1 cellular context compared by ENCODE assay signal in genomic region chr17:65560628-65561371, GRCh38.
TF ChIP-seq lines count a peak whose summit lies in the region.

No MANE protein-coding gene starts in this region.

TF ChIP-seq in HepG2, 621 proteins besides CTCF, POLR2A, EP300 and RAD21 (continued from another document and continues in another):
- 0 out of 2 replicates have a peak, but pooled peaks have one; percentile 27 for TF ChIP-seq TFDP2 (CRISPR knock-in tag; IDR thresholded peaks at IDR 0.05)
- 0 out of 2 replicates have a peak, but pooled peaks have one; percentile 19 for TF ChIP-seq TGIF2 (CRISPR knock-in tag; IDR thresholded peaks at IDR 0.05)
- TF ChIP-seq FOXO1 (CRISPR knock-in tag; IDR thresholded peaks at IDR 0.05) = peak; percentile 57
- peak; percentile 51; the same call in 1 of the 2 replicates for TF ChIP-seq SMAD3 (CRISPR knock-in tag; IDR thresholded peaks at IDR 0.05)
- 0 out of 2 replicates have a peak, but pooled peaks have one; percentile 18 for TF ChIP-seq ZNF589 (CRISPR knock-in tag; conservative IDR thresholded peaks at IDR 0.05)
- 0 out of 2 replicates have a peak, but pooled peaks have one; percentile 1 for TF ChIP-seq ZNF12 (CRISPR knock-in tag; IDR thresholded peaks at IDR 0.05)
- TF ChIP-seq, protein P1, sequence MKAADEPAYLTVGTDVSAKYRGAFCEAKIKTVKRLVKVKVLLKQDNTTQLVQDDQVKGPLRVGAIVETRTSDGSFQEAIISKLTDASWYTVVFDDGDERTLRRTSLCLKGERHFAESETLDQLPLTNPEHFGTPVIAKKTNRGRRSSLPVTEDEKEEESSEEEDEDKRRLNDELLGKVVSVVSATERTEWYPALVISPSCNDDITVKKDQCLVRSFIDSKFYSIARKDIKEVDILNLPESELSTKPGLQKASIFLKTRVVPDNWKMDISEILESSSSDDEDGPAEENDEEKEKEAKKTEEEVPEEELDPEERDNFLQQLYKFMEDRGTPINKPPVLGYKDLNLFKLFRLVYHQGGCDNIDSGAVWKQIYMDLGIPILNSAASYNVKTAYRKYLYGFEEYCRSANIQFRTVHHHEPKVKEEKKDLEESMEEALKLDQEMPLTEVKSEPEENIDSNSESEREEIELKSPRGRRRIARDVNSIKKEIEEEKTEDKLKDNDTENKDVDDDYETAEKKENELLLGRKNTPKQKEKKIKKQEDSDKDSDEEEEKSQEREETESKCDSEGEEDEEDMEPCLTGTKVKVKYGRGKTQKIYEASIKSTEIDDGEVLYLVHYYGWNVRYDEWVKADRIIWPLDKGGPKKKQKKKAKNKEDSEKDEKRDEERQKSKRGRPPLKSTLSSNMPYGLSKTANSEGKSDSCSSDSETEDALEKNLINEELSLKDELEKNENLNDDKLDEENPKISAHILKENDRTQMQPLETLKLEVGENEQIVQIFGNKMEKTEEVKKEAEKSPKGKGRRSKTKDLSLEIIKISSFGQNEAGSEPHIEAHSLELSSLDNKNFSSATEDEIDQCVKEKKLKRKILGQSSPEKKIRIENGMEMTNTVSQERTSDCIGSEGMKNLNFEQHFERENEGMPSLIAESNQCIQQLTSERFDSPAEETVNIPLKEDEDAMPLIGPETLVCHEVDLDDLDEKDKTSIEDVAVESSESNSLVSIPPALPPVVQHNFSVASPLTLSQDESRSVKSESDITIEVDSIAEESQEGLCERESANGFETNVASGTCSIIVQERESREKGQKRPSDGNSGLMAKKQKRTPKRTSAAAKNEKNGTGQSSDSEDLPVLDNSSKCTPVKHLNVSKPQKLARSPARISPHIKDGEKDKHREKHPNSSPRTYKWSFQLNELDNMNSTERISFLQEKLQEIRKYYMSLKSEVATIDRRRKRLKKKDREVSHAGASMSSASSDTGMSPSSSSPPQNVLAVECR (CRISPR knock-in tag; IDR thresholded peaks at IDR 0.05; ENCODE audit: borderline replicate concordance) = peak; percentile 13; the same call in 1 of the 2 replicates
- TF ChIP-seq HNRNPL (IDR thresholded peaks at IDR 0.05; ENCODE audit: low read depth, low read length) = 0 out of 2 replicates have a peak, but pooled peaks have one; percentile 66
- 0 out of 2 replicates have a peak, but pooled peaks have one; percentile 11 for TF ChIP-seq PRDM10 (CRISPR knock-in tag; IDR thresholded peaks at IDR 0.05; ENCODE audit: low read depth)
- TF ChIP-seq, protein P2, sequence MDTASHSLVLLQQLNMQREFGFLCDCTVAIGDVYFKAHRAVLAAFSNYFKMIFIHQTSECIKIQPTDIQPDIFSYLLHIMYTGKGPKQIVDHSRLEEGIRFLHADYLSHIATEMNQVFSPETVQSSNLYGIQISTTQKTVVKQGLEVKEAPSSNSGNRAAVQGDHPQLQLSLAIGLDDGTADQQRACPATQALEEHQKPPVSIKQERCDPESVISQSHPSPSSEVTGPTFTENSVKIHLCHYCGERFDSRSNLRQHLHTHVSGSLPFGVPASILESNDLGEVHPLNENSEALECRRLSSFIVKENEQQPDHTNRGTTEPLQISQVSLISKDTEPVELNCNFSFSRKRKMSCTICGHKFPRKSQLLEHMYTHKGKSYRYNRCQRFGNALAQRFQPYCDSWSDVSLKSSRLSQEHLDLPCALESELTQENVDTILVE (CRISPR knock-in tag; IDR thresholded peaks at IDR 0.05) = peak; percentile 35; the same call in 1 of the 2 replicates
- TF ChIP-seq, protein P3, sequence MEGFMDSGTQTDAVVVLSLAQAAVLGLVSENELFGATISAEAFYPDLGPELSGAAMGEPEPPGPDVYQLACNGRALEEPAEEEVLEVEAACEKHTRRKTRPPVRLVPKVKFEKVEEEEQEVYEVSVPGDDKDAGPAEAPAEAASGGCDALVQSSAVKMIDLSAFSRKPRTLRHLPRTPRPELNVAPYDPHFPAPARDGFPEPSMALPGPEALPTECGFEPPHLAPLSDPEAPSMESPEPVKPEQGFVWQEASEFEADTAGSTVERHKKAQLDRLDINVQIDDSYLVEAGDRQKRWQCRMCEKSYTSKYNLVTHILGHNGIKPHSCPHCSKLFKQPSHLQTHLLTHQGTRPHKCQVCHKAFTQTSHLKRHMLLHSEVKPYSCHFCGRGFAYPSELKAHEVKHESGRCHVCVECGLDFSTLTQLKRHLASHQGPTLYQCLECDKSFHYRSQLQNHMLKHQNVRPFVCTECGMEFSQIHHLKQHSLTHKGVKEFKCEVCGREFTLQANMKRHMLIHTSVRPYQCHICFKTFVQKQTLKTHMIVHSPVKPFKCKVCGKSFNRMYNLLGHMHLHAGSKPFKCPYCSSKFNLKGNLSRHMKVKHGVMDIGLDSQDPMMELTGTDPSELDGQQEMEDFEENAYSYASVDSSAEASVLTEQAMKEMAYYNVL (CRISPR knock-in tag; IDR thresholded peaks at IDR 0.05; ENCODE audit: borderline replicate concordance) = no peak
- TF ChIP-seq, protein P4, sequence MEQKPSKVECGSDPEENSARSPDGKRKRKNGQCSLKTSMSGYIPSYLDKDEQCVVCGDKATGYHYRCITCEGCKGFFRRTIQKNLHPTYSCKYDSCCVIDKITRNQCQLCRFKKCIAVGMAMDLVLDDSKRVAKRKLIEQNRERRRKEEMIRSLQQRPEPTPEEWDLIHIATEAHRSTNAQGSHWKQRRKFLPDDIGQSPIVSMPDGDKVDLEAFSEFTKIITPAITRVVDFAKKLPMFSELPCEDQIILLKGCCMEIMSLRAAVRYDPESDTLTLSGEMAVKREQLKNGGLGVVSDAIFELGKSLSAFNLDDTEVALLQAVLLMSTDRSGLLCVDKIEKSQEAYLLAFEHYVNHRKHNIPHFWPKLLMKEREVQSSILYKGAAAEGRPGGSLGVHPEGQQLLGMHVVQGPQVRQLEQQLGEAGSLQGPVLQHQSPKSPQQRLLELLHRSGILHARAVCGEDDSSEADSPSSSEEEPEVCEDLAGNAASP (CRISPR knock-in tag; IDR thresholded peaks at IDR 0.05; ENCODE audit: borderline replicate concordance) = peak; percentile 44; the same call in 1 of the 2 replicates
- TF ChIP-seq, protein P5, sequence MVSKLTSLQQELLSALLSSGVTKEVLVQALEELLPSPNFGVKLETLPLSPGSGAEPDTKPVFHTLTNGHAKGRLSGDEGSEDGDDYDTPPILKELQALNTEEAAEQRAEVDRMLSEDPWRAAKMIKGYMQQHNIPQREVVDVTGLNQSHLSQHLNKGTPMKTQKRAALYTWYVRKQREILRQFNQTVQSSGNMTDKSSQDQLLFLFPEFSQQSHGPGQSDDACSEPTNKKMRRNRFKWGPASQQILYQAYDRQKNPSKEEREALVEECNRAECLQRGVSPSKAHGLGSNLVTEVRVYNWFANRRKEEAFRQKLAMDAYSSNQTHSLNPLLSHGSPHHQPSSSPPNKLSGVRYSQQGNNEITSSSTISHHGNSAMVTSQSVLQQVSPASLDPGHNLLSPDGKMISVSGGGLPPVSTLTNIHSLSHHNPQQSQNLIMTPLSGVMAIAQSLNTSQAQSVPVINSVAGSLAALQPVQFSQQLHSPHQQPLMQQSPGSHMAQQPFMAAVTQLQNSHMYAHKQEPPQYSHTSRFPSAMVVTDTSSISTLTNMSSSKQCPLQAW (CRISPR knock-in tag; IDR thresholded peaks at IDR 0.05) = no peak
- TF ChIP-seq BHLHE40 (IDR thresholded peaks at IDR 0.05; ENCODE audit: low read length) = 0 out of 2 replicates have a peak, but pooled peaks have one; percentile 40
- TF ChIP-seq POLR2G (IDR thresholded peaks at IDR 0.05; ENCODE audit: low read depth, low read length) = peak; percentile 91
- 0 out of 2 replicates have a peak, but pooled peaks have one; percentile 23 for TF ChIP-seq ZNF317 (CRISPR knock-in tag; IDR thresholded peaks at IDR 0.05)
- peak in 1 of 2 experiments; percentile 30; a peak in 1 of 4 replicates for TF ChIP-seq KLF16 (CRISPR knock-in tag; IDR thresholded peaks at IDR 0.05)
- TF ChIP-seq ZBTB14 (CRISPR knock-in tag; IDR thresholded peaks at IDR 0.05) = 0 out of 2 replicates have a peak, but pooled peaks have one; percentile 26
- TF ChIP-seq GFI1 (CRISPR knock-in tag; IDR thresholded peaks at IDR 0.05; ENCODE audit: borderline replicate concordance) = peak; percentile 51; the same call in 1 of the 2 replicates
- no peak for TF ChIP-seq ZNF383 (CRISPR knock-in tag; IDR thresholded peaks at IDR 0.05; ENCODE audit: borderline replicate concordance)
- peak; percentile 30; the same call in 1 of the 2 replicates for TF ChIP-seq KDM5A (IDR thresholded peaks at IDR 0.05; ENCODE audit: borderline replicate concordance, low read length)
- 0 out of 2 replicates have a peak, but pooled peaks have one; percentile 25 for TF ChIP-seq ZNF576 (CRISPR knock-in tag; IDR thresholded peaks at IDR 0.05)
- no peak for TF ChIP-seq NONO (IDR thresholded peaks at IDR 0.05)
- 0 out of 2 replicates have a peak, but pooled peaks have one; percentile 9 for TF ChIP-seq NONO (CRISPR knock-in tag; conservative IDR thresholded peaks at IDR 0.05)
- TF ChIP-seq MTF1 (CRISPR knock-in tag; IDR thresholded peaks at IDR 0.05) = 0 out of 2 replicates have a peak, but pooled peaks have one; percentile 25
- TF ChIP-seq BRD4 (CRISPR knock-in tag; IDR thresholded peaks at IDR 0.05) = no peak
- TF ChIP-seq, protein P6, sequence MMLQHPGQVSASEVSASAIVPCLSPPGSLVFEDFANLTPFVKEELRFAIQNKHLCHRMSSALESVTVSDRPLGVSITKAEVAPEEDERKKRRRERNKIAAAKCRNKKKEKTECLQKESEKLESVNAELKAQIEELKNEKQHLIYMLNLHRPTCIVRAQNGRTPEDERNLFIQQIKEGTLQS (CRISPR knock-in tag; IDR thresholded peaks at IDR 0.05) = 0 out of 2 replicates have a peak, but pooled peaks have one; percentile 29
- TF ChIP-seq ZFAT (CRISPR knock-in tag; conservative IDR thresholded peaks at IDR 0.05) = no peak
- no peak for TF ChIP-seq ZKSCAN1 (IDR thresholded peaks at IDR 0.05; ENCODE audit: low read length)
- TF ChIP-seq ZFY (CRISPR knock-in tag; IDR thresholded peaks at IDR 0.05) = peak; percentile 66
- TF ChIP-seq NCOR1 (IDR thresholded peaks at IDR 0.05; ENCODE audit: borderline replicate concordance, low read length) = peak; percentile 49; the same call in 1 of the 2 replicates
- peak; percentile 59; the same call in 1 of the 2 replicates for TF ChIP-seq ZNF691 (CRISPR knock-in tag; IDR thresholded peaks at IDR 0.05; ENCODE audit: borderline replicate concordance, low read depth)
- peak; percentile 56; the same call in 1 of the 2 replicates for TF ChIP-seq ZC3H4 (CRISPR knock-in tag; IDR thresholded peaks at IDR 0.05; ENCODE audit: borderline replicate concordance)
- peak; percentile 25; the same call in 1 of the 2 replicates for TF ChIP-seq KDM3A (CRISPR knock-in tag; IDR thresholded peaks at IDR 0.05; ENCODE audit: low read depth)
- TF ChIP-seq HMG20B (CRISPR knock-in tag; conservative IDR thresholded peaks at IDR 0.05) = 0 out of 2 replicates have a peak, but pooled peaks have one; percentile 11
- peak; percentile 31 for TF ChIP-seq ZNF430 (CRISPR knock-in tag; IDR thresholded peaks at IDR 0.05)
- no peak for TF ChIP-seq POLR2AphosphoS2 (IDR thresholded peaks at IDR 0.05; ENCODE audit: low read depth, low read length)
- TF ChIP-seq, protein P7, sequence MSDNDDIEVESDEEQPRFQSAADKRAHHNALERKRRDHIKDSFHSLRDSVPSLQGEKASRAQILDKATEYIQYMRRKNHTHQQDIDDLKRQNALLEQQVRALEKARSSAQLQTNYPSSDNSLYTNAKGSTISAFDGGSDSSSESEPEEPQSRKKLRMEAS (IDR thresholded peaks at IDR 0.05) = peak; percentile 49; the same call in 1 of the 2 replicates
- TF ChIP-seq TCF7 (IDR thresholded peaks at IDR 0.05; ENCODE audit: low read depth) = peak; percentile 89
- 0 out of 2 replicates have a peak, but pooled peaks have one; percentile 8 for TF ChIP-seq MED1 (CRISPR knock-in tag; IDR thresholded peaks at IDR 0.05)
- 0 out of 2 replicates have a peak, but pooled peaks have one; percentile 14 for TF ChIP-seq NFIC (IDR thresholded peaks at IDR 0.05; ENCODE audit: low read length)
